10 cellular contexts compared by ENCODE assay signal in the genomic region with DNA sequence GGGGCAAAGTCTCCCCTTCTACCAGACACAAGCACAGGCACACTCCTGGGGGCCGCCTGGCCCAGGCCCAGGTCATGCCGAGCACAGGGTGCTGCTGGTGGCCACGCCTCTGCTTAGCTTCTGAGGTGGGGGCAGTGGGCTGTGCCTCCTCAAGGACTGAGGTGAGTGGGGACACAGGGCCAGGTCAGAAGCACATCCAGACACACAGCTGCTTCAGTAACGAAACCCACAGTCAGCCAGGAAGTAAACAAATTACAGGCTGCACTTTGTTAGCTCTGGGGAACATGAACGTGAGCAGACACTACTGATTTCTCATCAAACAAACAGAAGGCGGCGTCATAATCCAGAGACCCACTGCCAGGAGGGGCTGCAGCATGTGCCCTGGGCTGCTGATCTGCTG.
A peak's percentile ranks its signal among the peaks of the same experiment; 100 is the strongest.
DNase-seq lines count a peak whose midpoint lies in the region; ATAC-seq, FAIRE-seq and TF ChIP-seq lines count a peak whose summit lies in the region.
"Had no signal": no experiment of that assay in that cellular context is flagged by ENCODE, and none has a peak within 500 bp of the region (broad histone marks: within the 10 kb centered on the region; RNA-seq: fewer than 3 reads in every experiment).

No MANE protein-coding gene starts in this region.

- 0 out of 3 replicates have a peak, but pooled peaks have one; percentile 14 for TF ChIP-seq CTCF in A549 (IDR thresholded peaks at IDR 0.05)
- TF ChIP-seq CTCF in RWPE1 (conservative IDR thresholded peaks at IDR 0.05; ENCODE audit: low read depth) = no peak
- no peak for TF ChIP-seq CTCF in suprapubic skin (IDR thresholded peaks at IDR 0.05)

- H3K9me3 ChIP-seq in A549 (peaks cover 5% of the 10 kb centered on the region; the same call in 1 of the 3 replicates), suprapubic skin (no peaks in the 10 kb centered on the region)

- POLR2A ChIA-PET in A549 (lab: Yijun Ruan, JAX) (no interaction called here), RWPE1 (lab: Yijun Ruan, JAX; ENCODE audit: low non-redundant PET) (no interaction called here)

- FAIRE-seq in A549 (lab: Jason Lieb, UNC) = no peak
- FAIRE-seq: TTC549 had no signal

- no peaks in the 10 kb centered on the region for H3K36me3 ChIP-seq in suprapubic skin

- H3K4me1 ChIP-seq in A549 (peaks cover 77% of the 10 kb centered on the region), suprapubic skin (peaks cover 12% of the 10 kb centered on the region)

- no peak for TF ChIP-seq RAD21 in A549 (conservative IDR thresholded peaks at IDR 0.05 in 1 of 2, IDR thresholded peaks at IDR 0.05 in 1 of 2)

- TF ChIP-seq EP300 in A549 (IDR thresholded peaks at IDR 0.05) (peak; percentile 29 to 45; a peak in 2 of 5 replicates), suprapubic skin (IDR thresholded peaks at IDR 0.05) (no peak)

- H3K27me3 ChIP-seq in suprapubic skin = no peaks in the 10 kb centered on the region

- 6% methylated on average over 6 of the region's 7 CpGs for WGBS in A549 (ENCODE audit: missing lambda C conversion rate)
- 80% methylated on average over 7 of the region's 7 CpGs for WGBS in suprapubic skin

- H3K27ac ChIP-seq in A549 (peak overlapping the region; percentile 89 to 94), RWPE1 (peak overlapping the region; percentile 91), suprapubic skin (no peak overlapping the region)

- no peak; a peak in 1 of 6 replicates for ATAC-seq in A549
- peak; percentile 56 for ATAC-seq in GM18909 (IDR thresholded peaks at IDR 0.05; ENCODE audit: poor library complexity, unreplicated experiment)
- ATAC-seq in HG03066 (IDR thresholded peaks at IDR 0.05; ENCODE audit: low read depth, unreplicated experiment) = peak; percentile 46

- H3K4me2 ChIP-seq in A549 = peak overlapping the region; percentile 87

- H3K4me3 ChIP-seq in A549 (no peak overlapping the region), suprapubic skin (no peak overlapping the region)

- CTCF ChIA-PET in A549 (lab: Yijun Ruan, JAX) (interaction anchor here (1.5 to 13.4 kb wide), 4 partner anchors 11 to 129 kb away, joined by 4 to 302 read pairs (median 38); no protein-coding TSS in a partner anchor), RWPE1 (lab: Yijun Ruan, JAX) (no interaction called here)

- TF ChIP-seq POLR2A in A549 (IDR thresholded peaks at IDR 0.05; ENCODE audit: low read length) (no peak), suprapubic skin (IDR thresholded peaks at IDR 0.05) (no peak)

- DNase-seq in A549 (ENCODE audit: low read depth in 1 of 2, low spot score in 1 of 2) = peak in 1 of 2 experiments; percentile 68
- DNase-seq in RWPE1 (ENCODE audit: low spot score) = no peak
- DNase-seq in NCI-H128 (lab: John Stamatoyannopoulos, UW; ENCODE audit: unreplicated experiment) = no peak
- DNase-seq in anterior cingulate cortex (lab: John Stamatoyannopoulos, UW) = no peak
- no peak for DNase-seq in NCI-H226
- no peak for DNase-seq in suprapubic skin (ENCODE audit: low spot score in 2 of 2)
- DNase-seq: effector CD8-positive, alpha-beta T cell had no signal

TF ChIP-seq in A549, 52 proteins besides CTCF, POLR2A, EP300 and RAD21:
- TF ChIP-seq BHLHE40 (IDR thresholded peaks at IDR 0.05; ENCODE audit: low read depth, low read length) (peak; percentile 67), FOSL2 (IDR thresholded peaks at IDR 0.05) (no peak), FOSL2 (CRISPR knock-in tag; IDR thresholded peaks at IDR 0.05) (peak; percentile 24; the same call in 1 of the 2 replicates), ZFP36 (IDR thresholded peaks at IDR 0.05; ENCODE audit: borderline replicate concordance, partially characterized antibody) (no peak), GATA3 (IDR thresholded peaks at IDR 0.05; ENCODE audit: borderline replicate concordance) (peak; percentile 42; the same call in 1 of the 2 replicates), USF2 (IDR thresholded peaks at IDR 0.05) (no peak), TFCP2L1 (CRISPR knock-in tag; IDR thresholded peaks at IDR 0.05) (no peak), HES2 (IDR thresholded peaks at IDR 0.05) (no peak), JUN (IDR thresholded peaks at IDR 0.05) (peak in 1 of 2 experiments; percentile 21; a peak in 1 of 5 replicates), RARB (CRISPR knock-in tag; IDR thresholded peaks at IDR 0.05) (no peak), NFE2L2 (conservative IDR thresholded peaks at IDR 0.05; ENCODE audit: low read length) (no peak), CHD4 (IDR thresholded peaks at IDR 0.05; ENCODE audit: borderline replicate concordance) (no peak), HDAC2 (IDR thresholded peaks at IDR 0.05) (no peak), JUNB (IDR thresholded peaks at IDR 0.05) (peak; percentile 65)
- TF ChIP-seq, protein P1, sequence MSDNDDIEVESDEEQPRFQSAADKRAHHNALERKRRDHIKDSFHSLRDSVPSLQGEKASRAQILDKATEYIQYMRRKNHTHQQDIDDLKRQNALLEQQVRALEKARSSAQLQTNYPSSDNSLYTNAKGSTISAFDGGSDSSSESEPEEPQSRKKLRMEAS (IDR thresholded peaks at IDR 0.05) = peak; percentile 69

Comparison
In these comparisons a context has a peak if more than half of its experiments do, and no peak if none do; other contexts are left out.
1. ATAC-seq: peak in GM18909 (single experiment) and HG03066 (single experiment); none in A549 (0 of 2).